9 cellular contexts compared by ENCODE assay signal in genomic region chr11:27209562-27210005, GRCh38.
DNase-seq lines count a peak whose midpoint lies in the region; ATAC-seq and TF ChIP-seq lines count a peak whose summit lies in the region.
"Had no signal": no experiment of that assay in that cellular context is flagged by ENCODE, and none has a peak within 500 bp of the region (broad histone marks: within the 10 kb centered on the region; RNA-seq: fewer than 3 reads in every experiment).

No MANE protein-coding gene starts in this region.

- TF ChIP-seq CTCF in Caco-2 (IDR thresholded peaks at IDR 0.05; ENCODE audit: insufficient read depth in 1 of 2, low read depth in 1 of 2, low read length in 1 of 2, severe bottlenecking in 1 of 2, unreplicated experiment in 1 of 2), result no peak
- no peak for TF ChIP-seq CTCF in HEK293 (tag by site-specific recombination; IDR thresholded peaks at IDR 0.05)

- ATAC-seq in esophagus mucosa, result peak; percentile 95

- peaks cover 31% of the 10 kb centered on the region for H3K4me1 Mint-ChIP-seq in Caco-2 (ENCODE audit: low read depth, unreplicated experiment)

- peak; percentile 58 to 66 for DNase-seq in Caco-2
- DNase-seq in NCI-H2171 treated with DMSO at 0.1 percent for 48 hours (lab: John Stamatoyannopoulos, UW), result peak; percentile 96
- DNase-seq in G401 (ENCODE audit: low spot score), result no peak
- DNase-seq in KBM-7, result no peak
- DNase-seq in effector memory CD4-positive, alpha-beta T cell, result no peak

- no peaks in the 10 kb centered on the region for H3K9me3 ChIP-seq in Caco-2
- H3K9me3 ChIP-seq in HEK293 (ENCODE audit: control insufficient read depth, insufficient read depth, low read depth, low read length), result no peaks in the 10 kb centered on the region
- H3K9me3 ChIP-seq in skeletal muscle tissue (ENCODE audit: control insufficient read depth in 3 of 3, low read length in 3 of 3), result no peaks in the 10 kb centered on the region
- no peaks in the 10 kb centered on the region for H3K9me3 ChIP-seq in effector memory CD4-positive, alpha-beta T cell (ENCODE audit: control insufficient read depth, low read length)

- in situ Hi-C loops in G401 (cut with HindIII; ENCODE audit: low sequenced_read_pairs) (no loop called here), KBM-7 (cut with MboI; ENCODE audit: low pct_unique_long_range_greater_than_20kb, low sequenced_read_pairs) (no loop called here)

- H3K9me3 Mint-ChIP-seq in Caco-2 (ENCODE audit: unreplicated experiment), result no peaks in the 10 kb centered on the region

- peaks cover 1% of the 10 kb centered on the region; the same call in 1 of the 2 replicates for H3K36me3 ChIP-seq in Caco-2 (ENCODE audit: control insufficient read depth, insufficient read depth, low read length)
- H3K36me3 ChIP-seq in HEK293 (ENCODE audit: control insufficient read depth in 2 of 2, insufficient read depth in 1 of 2, low read length in 2 of 2), result peaks cover 0 to 38% of the 10 kb centered on the region in 2 experiments; a peak in 1 of 3 replicates
- H3K36me3 ChIP-seq in skeletal muscle tissue (ENCODE audit: control insufficient read depth in 3 of 3, insufficient read depth in 3 of 3, low read length in 3 of 3), result no peaks in the 10 kb centered on the region
- H3K36me3 ChIP-seq in effector memory CD4-positive, alpha-beta T cell (ENCODE audit: control insufficient read depth, insufficient read depth, low read length), result no peaks in the 10 kb centered on the region

- H3K4me3 ChIP-seq in Caco-2 (ENCODE audit: low read depth, low read length) (no peak overlapping the region), HEK293 (ENCODE audit: low read depth, low read length) (no peak overlapping the region), skeletal muscle tissue (ENCODE audit: low read length in 3 of 3) (no peak overlapping the region)
- H3K4me3 ChIP-seq in effector memory CD4-positive, alpha-beta T cell (ENCODE audit: insufficient read depth, low read depth, low read length, poor library complexity, severe bottlenecking), result no peak overlapping the region

- intact Hi-C loops in Caco-2 (cut with micrococcal nuclease; ENCODE audit: unreplicated experiment), result no loop called here

- peak overlapping the region; percentile 80 for H3K27ac Mint-ChIP-seq in Caco-2 (ENCODE audit: unreplicated experiment)
- H3K27ac Mint-ChIP-seq: activated naive CD8-positive, alpha-beta T cell had no signal

- POLR2A ChIA-PET in Caco-2 (lab: Charles Lee), result interaction anchor here (0.6 kb wide), 1 partner anchor 264 kb away, joined by 3 read pairs; the partner anchor contains the start of gene LGR4
- POLR2A ChIA-PET in HEK293 (lab: Yijun Ruan, JAX), result interaction anchor here (0.9 to 1.3 kb wide), 5 partner anchors 8 to 263 kb away, joined by 3 to 8 read pairs (median 3); partner anchors contain the start of gene LGR4

- H3K9ac ChIP-seq in skeletal muscle tissue (ENCODE audit: low read depth in 1 of 3, low read length in 3 of 3), result no peak overlapping the region

- BruUV-seq in Caco-2 (replicated peaks; lab: Mats Ljungman, UMichigan), result no TSS peak

- H3K4me1 ChIP-seq in Caco-2, result peaks cover 40% of the 10 kb centered on the region
- H3K4me1 ChIP-seq in HEK293 (ENCODE audit: control insufficient read depth, insufficient read depth, low read length), result peaks cover 17% of the 10 kb centered on the region
- H3K4me1 ChIP-seq in skeletal muscle tissue (ENCODE audit: control insufficient read depth in 3 of 3, insufficient read depth in 3 of 3, low read length in 3 of 3), result peaks cover 8 to 20% (median 10%) of the 10 kb centered on the region in 3 donors
- no peaks in the 10 kb centered on the region for H3K4me1 ChIP-seq in effector memory CD4-positive, alpha-beta T cell (ENCODE audit: control insufficient read depth, insufficient read depth, low read length, poor library complexity, severe bottlenecking)

- CTCF ChIA-PET in Caco-2 (lab: Charles Lee), result interaction anchor here (1.1 kb wide), 1 partner anchor 87 kb away, joined by 4 read pairs; no protein-coding TSS in a partner anchor
- CTCF ChIA-PET in HEK293 (lab: Yijun Ruan, JAX), result interaction anchor here (0.6 to 3.5 kb wide), 8 partner anchors 8 to 429 kb away, joined by 3 to 17 read pairs (median 3); no protein-coding TSS in a partner anchor

- H3K27me3 Mint-ChIP-seq in Caco-2 (ENCODE audit: insufficient read depth, unreplicated experiment), result no peaks in the 10 kb centered on the region

- peak overlapping the region; percentile 64 for H3K27ac ChIP-seq in HEK293 (ENCODE audit: extremely low read depth, low read depth, low read length)
- peak overlapping the region; percentile 3 for H3K27ac ChIP-seq in skeletal muscle tissue (ENCODE audit: low read depth, low read length)
- H3K27ac ChIP-seq in effector memory CD4-positive, alpha-beta T cell (ENCODE audit: insufficient read depth, low read length, poor library complexity, severe bottlenecking), result no peak overlapping the region

- H3K36me3 Mint-ChIP-seq in Caco-2 (ENCODE audit: insufficient read depth, unreplicated experiment), result no peaks in the 10 kb centered on the region
- H3K36me3 Mint-ChIP-seq: activated naive CD8-positive, alpha-beta T cell had no signal

- no peak overlapping the region for H3K4me3 Mint-ChIP-seq in Caco-2 (ENCODE audit: unreplicated experiment)
- H3K4me3 Mint-ChIP-seq: activated naive CD8-positive, alpha-beta T cell had no signal

- H3K27me3 ChIP-seq in Caco-2 (replicated peaks; ENCODE audit: control insufficient read depth, insufficient read depth, low read length), result no peaks in the 10 kb centered on the region
- no peaks in the 10 kb centered on the region for H3K27me3 ChIP-seq in skeletal muscle tissue (ENCODE audit: control insufficient read depth in 3 of 3, insufficient read depth in 3 of 3, low read length in 3 of 3)
- no peaks in the 10 kb centered on the region for H3K27me3 ChIP-seq in effector memory CD4-positive, alpha-beta T cell (replicated peaks; ENCODE audit: control insufficient read depth, insufficient read depth, low read length, poor library complexity, severe bottlenecking)

TF ChIP-seq in HEK293, 187 proteins besides CTCF, POLR2A, EP300 and RAD21 (continues in another document):
- TF ChIP-seq TCF7L2 (IDR thresholded peaks at IDR 0.05; ENCODE audit: borderline replicate concordance, low read depth, low read length), result no peak
- TF ChIP-seq ZFHX2 (tag by site-specific recombination; conservative IDR thresholded peaks at IDR 0.05), result no peak
- peak; percentile 73; the same call in 1 of the 2 replicates for TF ChIP-seq ZBTB17 (tag by site-specific recombination; IDR thresholded peaks at IDR 0.05)
- peak; percentile 91 for TF ChIP-seq ZNF24 (tag by site-specific recombination; IDR thresholded peaks at IDR 0.05)
- peak; percentile 96 for TF ChIP-seq INSM2 (tag by site-specific recombination; IDR thresholded peaks at IDR 0.05)
- no peak for TF ChIP-seq ZNF426 (tag by site-specific recombination; IDR thresholded peaks at IDR 0.05)
- no peak for TF ChIP-seq ZNF785 (tag by site-specific recombination; IDR thresholded peaks at IDR 0.05)
- TF ChIP-seq ZBTB8A (tag by site-specific recombination; IDR thresholded peaks at IDR 0.05), result peak; percentile 56
- peak; percentile 52 for TF ChIP-seq ZNF518A (tag by site-specific recombination; conservative IDR thresholded peaks at IDR 0.05; ENCODE audit: low read depth)
- no peak for TF ChIP-seq ZNF677 (tag by site-specific recombination; IDR thresholded peaks at IDR 0.05)
- TF ChIP-seq ZNF707 (tag by site-specific recombination; IDR thresholded peaks at IDR 0.05), result no peak
- TF ChIP-seq ZFP37 (tag by site-specific recombination; IDR thresholded peaks at IDR 0.05), result peak; percentile 40; the same call in 1 of the 2 replicates

Comparison
In these comparisons a context has a peak if more than half of its experiments do, and no peak if none do; other contexts are left out.
1. DNase-seq: peak in Caco-2 (2 of 2) and NCI-H2171 treated with DMSO at 0.1 percent for 48 hours (single experiment); none in G401 (single experiment), KBM-7 (single experiment) and effector memory CD4-positive, alpha-beta T cell (0 of 3).